Comparison of ENCODE assay signal across 28 cellular contexts in genomic region chr17:70378005-70378404, GRCh38.
DNase-seq lines count a peak whose midpoint lies in the region; ATAC-seq, FAIRE-seq and TF ChIP-seq lines count a peak whose summit lies in the region.
"Had no signal": no experiment of that assay in that cellular context is flagged by ENCODE, and none has a peak within 500 bp of the region (broad histone marks: within the 10 kb centered on the region; RNA-seq: fewer than 3 reads in every experiment).

No MANE protein-coding gene starts in this region.

- H3K4me2 ChIP-seq in endothelial cell of umbilical vein (ENCODE audit: insufficient read depth, low read length): no peak overlapping the region
- H3K4me2 ChIP-seq in neuronal stem cell (ENCODE audit: insufficient read depth, low read length, poor library complexity, severe bottlenecking): no peak overlapping the region
- H3K4me2 ChIP-seq: GM23338, PC-9 had no signal

- no peak for ATAC-seq in activated CD4-positive, alpha-beta T cell treated with anti-CD3 and anti-CD28 coated beads for 36 hours
- ATAC-seq: GM23338, HepG2, K562 had no signal

- H2AK5ac ChIP-seq in neuronal stem cell (ENCODE audit: low read depth, low read length): no peak overlapping the region

- no peak overlapping the region for H3K4ac ChIP-seq in neuronal stem cell (ENCODE audit: low read length)

- no peaks in the 10 kb centered on the region for H3K27me3 ChIP-seq in endothelial cell of umbilical vein (ENCODE audit: control insufficient read depth in 2 of 2, insufficient read depth in 2 of 2, low read length in 2 of 2)
- H3K27me3 ChIP-seq in neuronal stem cell (ENCODE audit: control insufficient read depth in 3 of 3, insufficient read depth in 3 of 3, low read depth in 1 of 3, low read length in 3 of 3): no peaks in the 10 kb centered on the region

- H3K27ac ChIP-seq in endothelial cell of umbilical vein (ENCODE audit: insufficient read depth, low read depth, low read length): no peak overlapping the region
- H3K27ac ChIP-seq in neuronal stem cell (replicated peaks; ENCODE audit: low read length): no peak overlapping the region
- H3K27ac ChIP-seq: HL-60, PC-9, RWPE1, SK-N-MC had no signal

- BruUV-seq in endothelial cell of umbilical vein (replicated peaks; lab: Mats Ljungman, UMichigan): no TSS peak

- no peaks in the 10 kb centered on the region for H3K9me3 ChIP-seq in endothelial cell of umbilical vein (replicated peaks; ENCODE audit: control insufficient read depth, insufficient read depth, low read length)
- H3K9me3 ChIP-seq in neuronal stem cell (replicated peaks in 1 of 2; ENCODE audit: control insufficient read depth in 2 of 2, insufficient read depth in 1 of 2, low read depth in 1 of 2, low read length in 2 of 2): no peaks in the 10 kb centered on the region
- H3K9me3 ChIP-seq: HAP-1 had no signal

- H3K9me1 ChIP-seq in endothelial cell of umbilical vein (replicated peaks; ENCODE audit: control insufficient read depth, extremely low read depth, insufficient read depth, low read length): no peaks in the 10 kb centered on the region

- no peak overlapping the region for H2BK120ac ChIP-seq in neuronal stem cell (ENCODE audit: low read depth, low read length)

- no peak overlapping the region for H3K23ac ChIP-seq in neuronal stem cell (ENCODE audit: low read depth, low read length, poor library complexity)

- H3K4me3 Mint-ChIP-seq in immature natural killer cell: no peak overlapping the region
- H3K4me3 Mint-ChIP-seq in activated CD4-positive, alpha-beta T cell treated with anti-CD3 and anti-CD28 coated beads for 36 hours: no peak overlapping the region
- H3K4me3 Mint-ChIP-seq: B cell, CD14-positive monocyte, GM23338 had no signal

- no peak for TF ChIP-seq POLR2A in endothelial cell of umbilical vein (IDR thresholded peaks at IDR 0.05; ENCODE audit: low read depth, low read length)

- no peak overlapping the region for H2BK15ac ChIP-seq in neuronal stem cell (ENCODE audit: low read length)

- no peaks in the 10 kb centered on the region for H3K27me3 Mint-ChIP-seq in immature natural killer cell (ENCODE audit: low read depth in 3 of 3)
- H3K27me3 Mint-ChIP-seq in activated CD4-positive, alpha-beta T cell treated with anti-CD3 and anti-CD28 coated beads for 36 hours: peaks cover 3% of the 10 kb centered on the region
- H3K27me3 Mint-ChIP-seq: B cell had no signal

- H2AFZ ChIP-seq in endothelial cell of umbilical vein (ENCODE audit: low read depth, low read length) (no peak overlapping the region), neuronal stem cell (ENCODE audit: low read length) (peak overlapping the region; percentile 31)
- H2AFZ ChIP-seq: GM23338, PC-9 had no signal

- no CpG with 5 or more reads among the region's 1 CpG for WGBS in neuronal stem cell (ENCODE audit: extremely low coverage in 2 of 2, insufficient read length in 2 of 2, insufficient replicate concordance in 1 of 2), 2 donors

- H2BK12ac ChIP-seq in neuronal stem cell (ENCODE audit: low read length): no peak overlapping the region

- H3K4me3 ChIP-seq in endothelial cell of umbilical vein (replicated peaks in 1 of 3; ENCODE audit: insufficient read depth in 1 of 3, low read depth in 1 of 3, low read length in 3 of 3): no peak overlapping the region
- H3K4me3 ChIP-seq in neuronal stem cell (ENCODE audit: low read length in 2 of 2): no peak overlapping the region
- H3K4me3 ChIP-seq: GM23338, HAP-1, K562, PC-9, SK-N-MC had no signal

- no peak overlapping the region for H3K9ac ChIP-seq in endothelial cell of umbilical vein (replicated peaks; ENCODE audit: extremely low read depth, insufficient read depth, low read length)
- H3K9ac ChIP-seq in neuronal stem cell (ENCODE audit: low read depth, low read length, poor library complexity): no peak overlapping the region

- peak; percentile 81 for FAIRE-seq in endothelial cell of umbilical vein (lab: Jason Lieb, UNC)
- FAIRE-seq: A204.1, HepG2, K562 had no signal

- TF ChIP-seq CTCF in endothelial cell of umbilical vein (IDR thresholded peaks at IDR 0.05; ENCODE audit: extremely low read depth in 1 of 2, insufficient read depth in 1 of 2, low read depth in 1 of 2, low read length in 2 of 2): no peak

- dilution Hi-C loops in endothelial cell of umbilical vein (cut with MboI; ENCODE audit: extremely low pct_ligation_motif_present, low sequenced_read_pairs): no loop called here

- no peaks in the 10 kb centered on the region for H3K79me2 ChIP-seq in endothelial cell of umbilical vein (ENCODE audit: control insufficient read depth, insufficient read depth, low read length)

- no peaks in the 10 kb centered on the region for H4K20me1 ChIP-seq in endothelial cell of umbilical vein (replicated peaks; ENCODE audit: control insufficient read depth, extremely low read depth, insufficient read depth, low read length)

- peaks cover 2 to 10% (median 4%) of the 10 kb centered on the region in 6 donors for H3K9me3 Mint-ChIP-seq in immature natural killer cell
- peaks cover 3% of the 10 kb centered on the region for H3K9me3 Mint-ChIP-seq in activated CD4-positive, alpha-beta T cell treated with anti-CD3 and anti-CD28 coated beads for 36 hours (ENCODE audit: low read depth)
- H3K9me3 Mint-ChIP-seq: GM23338 had no signal

- H3K27ac Mint-ChIP-seq in immature natural killer cell: no peak overlapping the region
- H3K27ac Mint-ChIP-seq in activated CD4-positive, alpha-beta T cell treated with anti-CD3 and anti-CD28 coated beads for 36 hours: no peak overlapping the region
- H3K27ac Mint-ChIP-seq: B cell, CD14-positive monocyte, GM23338 had no signal

- no peaks in the 10 kb centered on the region for H3K4me1 ChIP-seq in endothelial cell of umbilical vein (ENCODE audit: control insufficient read depth, extremely low read depth, insufficient read depth, low read length)
- no peaks in the 10 kb centered on the region for H3K4me1 ChIP-seq in neuronal stem cell (ENCODE audit: control insufficient read depth in 2 of 2, insufficient read depth in 1 of 2, low read depth in 1 of 2, low read length in 2 of 2)
- H3K4me1 ChIP-seq: HAP-1 had no signal

- H3K14ac ChIP-seq in neuronal stem cell (ENCODE audit: low read length): no peak overlapping the region

- no peak overlapping the region for H3K18ac ChIP-seq in neuronal stem cell (ENCODE audit: low read length)

- peak; percentile 71 for DNase-seq in DMS 273 treated with DMSO at 0.1 percent for 48 hours (lab: John Stamatoyannopoulos, UW)
- DNase-seq in NCI-H524 treated with DMSO at 0.1 percent for 48 hours (lab: John Stamatoyannopoulos, UW): peak; percentile 36
- peak; percentile 74 for DNase-seq in endothelial cell of umbilical vein (ENCODE audit: low read depth, low spot score)
- no peak for DNase-seq in neuronal stem cell (ENCODE audit: low spot score)
- DNase-seq in immature natural killer cell: no peak
- DNase-seq in islet precursor cell: no peak
- DNase-seq in RPMI8226: no peak
- no peak for DNase-seq in activated CD4-positive, alpha-beta T cell treated with anti-CD3 and anti-CD28 coated beads for 36 hours
- DNase-seq: EL, GF-D8, MM.1S, NCI-H1048, NCI-H1436 treated with DMSO at 0.1 percent for 48 hours, NCI-H1930, NCI-H345, NCI-H526, PC-9, SHP77 treated with DMSO at 0.1 percent for 48 hours had no signal

- H4K8ac ChIP-seq in neuronal stem cell (ENCODE audit: low read depth, low read length): no peak overlapping the region

- H3K36me3 Mint-ChIP-seq in immature natural killer cell: no peaks in the 10 kb centered on the region
- no peaks in the 10 kb centered on the region for H3K36me3 Mint-ChIP-seq in activated CD4-positive, alpha-beta T cell treated with anti-CD3 and anti-CD28 coated beads for 36 hours (ENCODE audit: low read depth)
- H3K36me3 Mint-ChIP-seq: CD14-positive monocyte had no signal

- POLR2A ChIA-PET in endothelial cell of umbilical vein (lab: Charles Lee): no interaction called here
- POLR2A ChIA-PET in activated CD4-positive, alpha-beta T cell treated with anti-CD3 and anti-CD28 coated beads for 36 hours (lab: Charles Lee): no interaction called here

- H4K91ac ChIP-seq in neuronal stem cell (ENCODE audit: low read depth, low read length, poor library complexity): no peak overlapping the region

- CTCF ChIA-PET in endothelial cell of umbilical vein (lab: Charles Lee): interaction anchor here (0.9 to 1.2 kb wide), 5 partner anchors 11 to 771 kb away, joined by 3 to 5 read pairs (median 4); no protein-coding TSS in a partner anchor
- CTCF ChIA-PET in activated CD4-positive, alpha-beta T cell treated with anti-CD3 and anti-CD28 coated beads for 36 hours (lab: Charles Lee): interaction anchor here (0.8 kb wide), 1 partner anchor 106 kb away, joined by 3 read pairs; no protein-coding TSS in a partner anchor

- intact Hi-C loops in endothelial cell of umbilical vein (cut with micrococcal nuclease): loop anchor here (5.0 kb wide), 2 partner anchors 54 to 244 kb away; no protein-coding TSS in a partner anchor
- intact Hi-C loops in activated CD4-positive, alpha-beta T cell treated with anti-CD3 and anti-CD28 coated beads for 36 hours (cut with DNase I, micrococcal nuclease): no loop called here

- H3K4me1 Mint-ChIP-seq in immature natural killer cell: no peaks in the 10 kb centered on the region
- no peaks in the 10 kb centered on the region for H3K4me1 Mint-ChIP-seq in activated CD4-positive, alpha-beta T cell treated with anti-CD3 and anti-CD28 coated beads for 36 hours
- H3K4me1 Mint-ChIP-seq: B cell had no signal

- no peaks in the 10 kb centered on the region for H3K36me3 ChIP-seq in endothelial cell of umbilical vein (ENCODE audit: control insufficient read depth in 2 of 2, extremely low read depth in 1 of 2, insufficient read depth in 2 of 2, low read length in 2 of 2)
- H3K36me3 ChIP-seq in neuronal stem cell (replicated peaks in 1 of 2; ENCODE audit: control insufficient read depth in 2 of 2, insufficient read depth in 2 of 2, low read length in 2 of 2): no peaks in the 10 kb centered on the region
- H3K36me3 ChIP-seq: HAP-1 had no signal

- no peak overlapping the region for H2BK5ac ChIP-seq in neuronal stem cell (ENCODE audit: low read length)

- H3K79me1 ChIP-seq in neuronal stem cell (ENCODE audit: low read depth, low read length): no peaks in the 10 kb centered on the region

TF ChIP-seq in endothelial cell of umbilical vein, 7 proteins besides CTCF, POLR2A, EP300 and RAD21:
- TF ChIP-seq EZH2 (IDR thresholded peaks at IDR 0.05; ENCODE audit: borderline replicate concordance, low read depth, low read length, severe bottlenecking): no peak
- no peak for TF ChIP-seq MYC (IDR thresholded peaks at IDR 0.05; ENCODE audit: low read depth, low read length)

Comparison
In these comparisons a context has a peak if more than half of its experiments do, and no peak if none do; other contexts are left out.
1. DNase-seq: peak in DMS 273 treated with DMSO at 0.1 percent for 48 hours (single experiment), NCI-H524 treated with DMSO at 0.1 percent for 48 hours (single experiment) and endothelial cell of umbilical vein (single experiment); none in neuronal stem cell (single experiment), immature natural killer cell (0 of 3), islet precursor cell (single experiment), RPMI8226 (single experiment) and activated CD4-positive, alpha-beta T cell treated with anti-CD3 and anti-CD28 coated beads for 36 hours (single experiment).